Comparison of ENCODE assay signal across 14 cellular contexts in genomic region chr13:101262306-101262705, GRCh38.
DNase-seq lines count a peak whose midpoint lies in the region; ATAC-seq, FAIRE-seq and TF ChIP-seq lines count a peak whose summit lies in the region.
"Had no signal": no experiment of that assay in that cellular context is flagged by ENCODE, and none has a peak within 500 bp of the region (broad histone marks: within the 10 kb centered on the region; RNA-seq: fewer than 3 reads in every experiment).

No MANE protein-coding gene starts in this region.

- peak; percentile 72 for DNase-seq in Karpas-422
- DNase-seq in Ammon's horn (ENCODE audit: low spot score), result no peak
- no peak for DNase-seq in left cardiac atrium
- DNase-seq in right atrium auricular region (ENCODE audit: low spot score), result no peak
- DNase-seq in D721Med (ENCODE audit: insufficient read length, low spot score), result no peak
- DNase-seq: activated CD4-positive, alpha-beta T cell treated with anti-CD3 and anti-CD28 coated beads for 4 hours; activated T-cell treated with anti-CD3 and anti-CD28 coated beads, Interleukin-2, amount 50 U/mL, for 72 hours; NCI-H1105 treated with DMSO at 0.1 percent for 48 hours had no signal

- H3K27me3 ChIP-seq in Karpas-422 (ENCODE audit: low read length) (no peaks in the 10 kb centered on the region), right atrium auricular region (no peaks in the 10 kb centered on the region)
- H3K27me3 ChIP-seq: vagina had no signal

- peak overlapping the region; percentile 24 for H3K4me2 ChIP-seq in Karpas-422 (ENCODE audit: low read depth, low read length, poor library complexity, severe bottlenecking)

- H3K4me3 ChIP-seq in Karpas-422 (ENCODE audit: low read length) (no peak overlapping the region), right atrium auricular region (no peak overlapping the region)
- H3K4me3 ChIP-seq: vagina had no signal

- H3K27ac ChIP-seq in Karpas-422 (ENCODE audit: low read length), result peak overlapping the region; percentile 36; the same call in 1 of the 2 replicates
- H3K27ac ChIP-seq in right atrium auricular region, result no peak overlapping the region
- H3K27ac ChIP-seq: vagina had no signal

- H3K9me3 ChIP-seq in Karpas-422 (ENCODE audit: low read length), result no peaks in the 10 kb centered on the region
- H3K9me3 ChIP-seq in right atrium auricular region, result no peaks in the 10 kb centered on the region
- H3K9me3 ChIP-seq: vagina had no signal

- H3K9me2 ChIP-seq in Karpas-422 (replicated peaks; ENCODE audit: insufficient read depth, low read length), result no peaks in the 10 kb centered on the region

- H3K36me3 ChIP-seq in Karpas-422 (ENCODE audit: insufficient read depth, low read length) (no peaks in the 10 kb centered on the region), right atrium auricular region (no peaks in the 10 kb centered on the region)
- H3K36me3 ChIP-seq: vagina had no signal

- intact Hi-C loops in left cardiac atrium (cut with DNase I), result no loop called here

- no peaks in the 10 kb centered on the region for H3K79me2 ChIP-seq in Karpas-422 (ENCODE audit: low read length)

- no peak for FAIRE-seq in D721Med (lab: Jason Lieb, UNC)
- FAIRE-seq: RCC 7860 had no signal

- H3K4me1 ChIP-seq in Karpas-422 (ENCODE audit: low read length) (peaks cover 46% of the 10 kb centered on the region), right atrium auricular region (no peaks in the 10 kb centered on the region)
- H3K4me1 ChIP-seq: vagina had no signal

- H2AFZ ChIP-seq in Karpas-422 (ENCODE audit: low read length), result peak overlapping the region; percentile 38

- TF ChIP-seq CTCF in right atrium auricular region (IDR thresholded peaks at IDR 0.05) (no peak), D721Med (IDR thresholded peaks at IDR 0.05; ENCODE audit: insufficient read depth, missing control alignments) (no peak)

- no peak overlapping the region; the same call in 1 of the 2 replicates for H3K9ac ChIP-seq in Karpas-422 (ENCODE audit: low read length)

- peak; percentile 67 for ATAC-seq in GM18511 (IDR thresholded peaks at IDR 0.05; ENCODE audit: unreplicated experiment)
- ATAC-seq in GM21390 (IDR thresholded peaks at IDR 0.05; ENCODE audit: unreplicated experiment), result peak; percentile 44
- peak; percentile 66 for ATAC-seq in HG02970 (IDR thresholded peaks at IDR 0.05; ENCODE audit: low FRiP score, unreplicated experiment)
- ATAC-seq in left cardiac atrium, result no peak
- ATAC-seq: activated T-cell treated with anti-CD3 and anti-CD28 coated beads, Interleukin-2, amount 50 U/mL, for 72 hours; stimulated activated effector memory CD8-positive, alpha-beta T cell treated with anti-CD3 and anti-CD28 coated beads, Interleukin-12 subunit alpha, Interleukin-12 subunit beta, amount 100 ng/mL, for 72 hours had no signal

- H4K20me1 ChIP-seq in Karpas-422 (ENCODE audit: insufficient read depth, low read depth, low read length), result no peaks in the 10 kb centered on the region

Comparison
In these comparisons a context has a peak if more than half of its experiments do, and no peak if none do; other contexts are left out.
1. ATAC-seq: peak in GM18511 (single experiment), GM21390 (single experiment) and HG02970 (single experiment); none in left cardiac atrium (0 of 2).